In genomic region chr10:28616514-28616913, GRCh38 we compare ENCODE assay signal across 18 cellular contexts.
DNase-seq lines count a peak whose midpoint lies in the region; ATAC-seq, FAIRE-seq and TF ChIP-seq lines count a peak whose summit lies in the region.
"Had no signal": no experiment of that assay in that cellular context is flagged by ENCODE, and none has a peak within 500 bp of the region (broad histone marks: within the 10 kb centered on the region; RNA-seq: fewer than 3 reads in every experiment).

No MANE protein-coding gene starts in this region.

- ATAC-seq in heart left ventricle (peak; percentile 26 to 64 (median 52)), left cardiac atrium (no peak), left lobe of liver (peak; percentile 69), HepG2 (no peak), GM21717 (IDR thresholded peaks at IDR 0.05; ENCODE audit: unreplicated experiment) (no peak)
- ATAC-seq: CD8-positive, alpha-beta T cell had no signal

- H3K27ac ChIP-seq in heart left ventricle = no peak overlapping the region
- H3K27ac ChIP-seq in HepG2 (ENCODE audit: extremely low read length, insufficient read depth, low read length) = no peak overlapping the region
- H3K27ac ChIP-seq in neutrophil = peak overlapping the region; percentile 59
- H3K27ac ChIP-seq: GM23248 had no signal

- H3K9ac ChIP-seq in HepG2 (ENCODE audit: insufficient read depth, low read depth, low read length) = no peak overlapping the region
- H3K9ac ChIP-seq: GM23248 had no signal

- TF ChIP-seq POLR2A in heart left ventricle (IDR thresholded peaks at IDR 0.05) (no peak), HepG2 (IDR thresholded peaks at IDR 0.05; ENCODE audit: insufficient read depth in 1 of 2, low read depth in 2 of 2, low read length in 2 of 2) (no peak)

- H3K4me1 ChIP-seq in heart left ventricle = peaks cover 0 to 13% (median 0%) of the 10 kb centered on the region in 12 donors
- H3K4me1 ChIP-seq in HepG2 (ENCODE audit: insufficient read depth, low read length) = peaks cover 10% of the 10 kb centered on the region
- H3K4me1 ChIP-seq in neutrophil (ENCODE audit: control insufficient read depth in 1 of 2, insufficient read depth in 1 of 2, low read depth in 1 of 2, low read length in 1 of 2) = peaks cover 40 to 44% of the 10 kb centered on the region in 2 experiments
- H3K4me1 ChIP-seq: Caco-2 had no signal

- no TSS peak for BruUV-seq in HepG2 (replicated peaks; lab: Mats Ljungman, UMichigan)

- H3K4me3 ChIP-seq in heart left ventricle = no peak overlapping the region
- no peak overlapping the region for H3K4me3 ChIP-seq in HepG2 (replicated peaks in 1 of 3; ENCODE audit: insufficient read depth in 1 of 3, low read depth in 2 of 3, low read length in 3 of 3)
- H3K4me3 ChIP-seq in neutrophil (ENCODE audit: low read depth in 1 of 2, low read length in 1 of 2) = no peak overlapping the region
- H3K4me3 ChIP-seq: GM23248 had no signal

- no peak overlapping the region for H3K4me2 ChIP-seq in HepG2 (ENCODE audit: low read depth, low read length)

- POLR2A ChIA-PET in HepG2 (lab: Yijun Ruan, JAX) = no interaction called here

- CTCF ChIA-PET in HepG2 (lab: Yijun Ruan, JAX; ENCODE audit: low intra/inter-chr PET ratio, low total read pairs) = no interaction called here

- no peaks in the 10 kb centered on the region for H3K79me2 ChIP-seq in HepG2 (ENCODE audit: insufficient read depth, low read length)

- H2AFZ ChIP-seq in HepG2 (ENCODE audit: low read length) = no peak overlapping the region
- H2AFZ ChIP-seq: GM23248 had no signal

- no peak for TF ChIP-seq EP300 in HepG2 (IDR thresholded peaks at IDR 0.05; ENCODE audit: low read depth in 2 of 2, low read length in 2 of 2)
- TF ChIP-seq EP300 in HepG2 (CRISPR knock-in tag; IDR thresholded peaks at IDR 0.05; ENCODE audit: borderline replicate concordance) = no peak

- in situ Hi-C loops in HepG2 (cut with HindIII; ENCODE audit: extremely low pct_ligation_motif_present, low pct_unique_long_range_greater_than_20kb) = no loop called here

- TF ChIP-seq CTCF in heart left ventricle (IDR thresholded peaks at IDR 0.05) (no peak), HepG2 (CRISPR knock-in tag; IDR thresholded peaks at IDR 0.05) (no peak), neutrophil (IDR thresholded peaks at IDR 0.05) (no peak)

- 0 out of 2 replicates have a peak, but pooled peaks cover 2% of the 10 kb centered on the region for H4K20me1 ChIP-seq in HepG2 (ENCODE audit: insufficient read depth, low read length)

- 70 to 83% (median 78%) methylated on average over 2 of the region's 2 CpGs for WGBS in heart left ventricle, 4 donors
- 100% methylated on average over 2 of the region's 2 CpGs for whole genome bisulfite sequencing in HepG2 (ENCODE audit: low lambda C conversion rate)

- peaks cover 0 to 99% (median 92%) of the 10 kb centered on the region in 9 donors for H3K36me3 ChIP-seq in heart left ventricle
- peaks cover 21 to 77% of the 10 kb centered on the region in 2 experiments for H3K36me3 ChIP-seq in HepG2 (replicated peaks in 1 of 2; ENCODE audit: control insufficient read depth in 1 of 2, insufficient read depth in 2 of 2, low read length in 2 of 2)
- H3K36me3 ChIP-seq in neutrophil = peaks cover 75% of the 10 kb centered on the region

- DNase-seq in heart left ventricle (no peak), left cardiac atrium (no peak), left lobe of liver (ENCODE audit: low spot score) (no peak), HepG2 (ENCODE audit: low spot score) (no peak), CD1c-positive myeloid dendritic cell (ENCODE audit: extremely low spot score) (no peak)
- DNase-seq: C1 segment of cervical spinal cord; Caco-2; CD4-positive, CD25-positive, alpha-beta regulatory T cell; CD8-positive, alpha-beta T cell; DMS153; DND-41; GM23248; H7; HCEC 1CT had no signal

- no peak for FAIRE-seq in HepG2 (lab: Jason Lieb, UNC)
- FAIRE-seq: GM12892, H1 had no signal

- no peaks in the 10 kb centered on the region for H3K27me3 ChIP-seq in heart left ventricle
- no peaks in the 10 kb centered on the region; a peak in 1 of 5 replicates for H3K27me3 ChIP-seq in HepG2 (ENCODE audit: control insufficient read depth in 1 of 2, insufficient read depth in 2 of 2, low read length in 2 of 2)
- H3K27me3 ChIP-seq in neutrophil = no peaks in the 10 kb centered on the region

- no peaks in the 10 kb centered on the region for H3K9me3 ChIP-seq in heart left ventricle
- no peaks in the 10 kb centered on the region for H3K9me3 ChIP-seq in HepG2 (ENCODE audit: low read length)
- peaks cover 4% of the 10 kb centered on the region for H3K9me3 ChIP-seq in neutrophil
- H3K9me3 ChIP-seq: Caco-2 had no signal

- TF ChIP-seq RAD21 in HepG2 (CRISPR knock-in tag; IDR thresholded peaks at IDR 0.05) = no peak

- intact Hi-C loops in heart left ventricle (cut with DNase I) = no loop called here
- intact Hi-C loops in left cardiac atrium (cut with DNase I) = no loop called here
- intact Hi-C loops in HepG2 (cut with micrococcal nuclease; ENCODE audit: unreplicated experiment) = no loop called here

TF ChIP-seq in HepG2, 621 proteins besides CTCF, POLR2A, EP300 and RAD21:
- no peak for TF ChIP-seq ZSCAN22 (CRISPR knock-in tag; IDR thresholded peaks at IDR 0.05)
- no peak for TF ChIP-seq ZNF101 (CRISPR knock-in tag; IDR thresholded peaks at IDR 0.05; ENCODE audit: borderline replicate concordance, low read depth)
- TF ChIP-seq RBM22 (optimal IDR thresholded peaks at IDR 0.05; ENCODE audit: low read length) = peak; percentile 43
- TF ChIP-seq RXRA (CRISPR knock-in tag; IDR thresholded peaks at IDR 0.05) = no peak
TF ChIP-seq in HepG2: peak in this region for 1.

Comparison
In these comparisons a context has a peak if more than half of its experiments do, and no peak if none do; other contexts are left out.
1. ATAC-seq: peak in heart left ventricle (4 of 4) and left lobe of liver (single experiment); none in left cardiac atrium (0 of 2), HepG2 (single experiment) and GM21717 (single experiment).